Comparison of ENCODE assay signal across 28 cellular contexts in genomic region chr15:47817825-47818681, GRCh38.
"Had no signal": no experiment of that assay in that cellular context is flagged by ENCODE, and none has a peak within 500 bp of the region (broad histone marks: within the 10 kb centered on the region; RNA-seq: fewer than 3 reads in every experiment).

No MANE protein-coding gene starts in this region.

- H3K9me3 ChIP-seq: ascending aorta, esophagus muscularis mucosa, lower lobe of right lung, neutrophil, ovary, psoas muscle, tibial artery had no signal

- H3K4me1 Mint-ChIP-seq: stimulated activated naive CD8-positive, alpha-beta T cell treated with anti-CD3 and anti-CD28 coated beads, Interleukin-15, amount 100 ng/mL, for 72 hours had no signal

- H3K36me3 Mint-ChIP-seq: activated naive CD4-positive, alpha-beta T cell treated with anti-CD3 and anti-CD28 coated beads, Interleukin-2, amount 50 U/mL, for 72 hours; naive thymus-derived CD8-positive, alpha-beta T cell had no signal

- H3K27me3 ChIP-seq: ascending aorta, brain microvascular endothelial cell, esophagus muscularis mucosa, neutrophil, ovary, tibial artery had no signal

- H3K4me1 ChIP-seq: ascending aorta had no signal

- H3K9me3 Mint-ChIP-seq: activated B cell treated with CpG ODN at 0.5 μM for 24 hours; activated naive CD4-positive, alpha-beta T cell treated with anti-CD3 and anti-CD28 coated beads, Interleukin-2, amount 50 U/mL, for 72 hours; activated T-cell treated with anti-CD3 and anti-CD28 coated beads, Interleukin-2, amount 50 U/mL, for 24 hours; activated T-helper 17 cell treated with anti-CD3 and anti-CD28 coated beads, Interleukin-2, amount 50 U/mL, for 72 hours; naive thymus-derived CD8-positive, alpha-beta T cell; stimulated activated naive CD8-positive, alpha-beta T cell treated with anti-CD3 and anti-CD28 coated beads, Interleukin-15, amount 100 ng/mL, for 72 hours had no signal

- H3K4me3 Mint-ChIP-seq: activated B cell treated with CpG ODN at 0.5 μM for 24 hours; activated CD4-positive, alpha-beta T cell treated with anti-CD3 and anti-CD28 coated beads for 36 hours; activated T-cell treated with anti-CD3 and anti-CD28 coated beads, Interleukin-2, amount 50 U/mL, for 24 hours; activated T-helper 17 cell treated with anti-CD3 and anti-CD28 coated beads, Interleukin-2, amount 50 U/mL, for 72 hours; naive thymus-derived CD8-positive, alpha-beta T cell; stimulated activated naive CD8-positive, alpha-beta T cell treated with anti-CD3 and anti-CD28 coated beads, Interleukin-15, amount 100 ng/mL, for 72 hours; T-helper 1 cell treated with Interleukin-12 subunit alpha and Interleukin-12 subunit beta and Interleukin-4 antibody, amounts not matched to agents 30 μg/mL and 1 μg/mL, for 36 hours had no signal

- ATAC-seq: activated CD4-positive, alpha-beta T cell treated with anti-CD3 and anti-CD28 coated beads for 36 hours; activated naive CD4-positive, alpha-beta T cell treated with anti-CD3 and anti-CD28 coated beads, Interleukin-2, amount 50 U/mL, for 72 hours; activated T-helper 17 cell treated with anti-CD3 and anti-CD28 coated beads, Interleukin-2, amount 50 U/mL, for 72 hours; left lobe of liver; lower lobe of right lung; naive thymus-derived CD8-positive, alpha-beta T cell; psoas muscle; right cardiac atrium; stimulated activated naive CD8-positive, alpha-beta T cell treated with anti-CD3 and anti-CD28 coated beads, Interleukin-15, amount 100 ng/mL, for 72 hours had no signal

- H3K27ac ChIP-seq: ascending aorta, brain microvascular endothelial cell, esophagus muscularis mucosa, lower lobe of right lung, neutrophil, ovary, psoas muscle, tibial artery had no signal

- H3K27me3 Mint-ChIP-seq: activated B cell treated with CpG ODN at 0.5 μM for 24 hours had no signal

- H3K4me3 ChIP-seq: ascending aorta, esophagus muscularis mucosa, lower lobe of right lung, ovary, psoas muscle, tibial artery had no signal

- DNase-seq: activated B cell treated with CpG ODN at 0.5 μM for 24 hours; activated CD4-positive, alpha-beta T cell treated with anti-CD3 and anti-CD28 coated beads for 36 hours; activated CD4-positive, alpha-beta T cell treated with anti-CD3 and anti-CD28 coated beads, Interleukin-2, amount 50 U/mL, for 4 hours; activated CD8-positive, alpha-beta memory T cell treated with anti-CD3 and anti-CD28 coated beads for 24 hours; activated CD8-positive, alpha-beta memory T cell treated with anti-CD3 and anti-CD28 coated beads, Interleukin-2, amount 50 U/mL, for 4 hours; activated T-cell treated with anti-CD3 and anti-CD28 coated beads, Interleukin-2, amount 50 U/mL, for 24 hours; brain microvascular endothelial cell; central memory CD4-positive, alpha-beta T cell; dermis blood vessel endothelial cell; effector memory CD4-positive, alpha-beta T cell; hypothalamus; kidney; lower lobe of right lung; naive thymus-derived CD8-positive, alpha-beta T cell; ovary; psoas muscle; right cardiac atrium; stimulated activated CD4-positive, alpha-beta T cell treated with anti-CD3 and anti-CD28 coated beads, Interleukin-12 subunit alpha, Interleukin-12 subunit beta, amount 100 ng/mL, for 4 hours; stimulated activated naive CD8-positive, alpha-beta T cell treated with anti-CD3 and anti-CD28 coated beads, Interleukin-15, amount 100 ng/mL, for 72 hours; T1000; tibial artery had no signal

- H3K27ac Mint-ChIP-seq: activated B cell treated with CpG ODN at 0.5 μM for 24 hours; activated CD4-positive, alpha-beta T cell treated with anti-CD3 and anti-CD28 coated beads for 36 hours; activated naive CD4-positive, alpha-beta T cell treated with anti-CD3 and anti-CD28 coated beads, Interleukin-2, amount 50 U/mL, for 72 hours; activated T-cell treated with anti-CD3 and anti-CD28 coated beads, Interleukin-2, amount 50 U/mL, for 24 hours; activated T-helper 17 cell treated with anti-CD3 and anti-CD28 coated beads, Interleukin-2, amount 50 U/mL, for 72 hours; naive thymus-derived CD8-positive, alpha-beta T cell; T-helper 1 cell treated with Interleukin-12 subunit alpha and Interleukin-12 subunit beta and Interleukin-4 antibody, amounts not matched to agents 30 μg/mL and 1 μg/mL, for 36 hours had no signal

- H3K36me3 ChIP-seq: ascending aorta, brain microvascular endothelial cell, esophagus muscularis mucosa, lower lobe of right lung, neutrophil, ovary, tibial artery had no signal
